In genomic region chr18:9392726-9393125, GRCh38 we compare ENCODE assay signal across 23 cellular contexts. TPM values are rescaled to one million over a fixed set of nuclear protein-coding genes. Genes with fewer than 3 reads are reported as not detected.
A peak's percentile ranks its signal among the peaks of the same experiment; 100 is the strongest.
DNase-seq lines count a peak whose midpoint lies in the region; ATAC-seq, FAIRE-seq and TF ChIP-seq lines count a peak whose summit lies in the region.
"Had no signal": no experiment of that assay in that cellular context is flagged by ENCODE, and none has a peak within 500 bp of the region (broad histone marks: within the 10 kb centered on the region; RNA-seq: fewer than 3 reads in every experiment).

No MANE protein-coding gene starts in this region.

- H3K36me3 Mint-ChIP-seq in GM23338 (ENCODE audit: low read depth) (peaks cover 25% of the 10 kb centered on the region), chondrocyte (ENCODE audit: low read depth) (peaks cover 36% of the 10 kb centered on the region)
- H3K36me3 Mint-ChIP-seq in effector memory CD8-positive, alpha-beta T cell (ENCODE audit: insufficient read depth) = peaks cover 7% of the 10 kb centered on the region

- H3K36me3 ChIP-seq in GM23338 (ENCODE audit: insufficient read depth) = no peaks in the 10 kb centered on the region
- no peaks in the 10 kb centered on the region for H3K36me3 ChIP-seq in OCI-LY7 (ENCODE audit: insufficient read depth, low read length)
- peaks cover 0 to 1% of the 10 kb centered on the region in 2 experiments for H3K36me3 ChIP-seq in keratinocyte (ENCODE audit: control insufficient read depth in 2 of 2, extremely low read depth in 1 of 2, insufficient read depth in 2 of 2, low read length in 2 of 2)
- H3K36me3 ChIP-seq in body of pancreas (replicated peaks in 1 of 2; ENCODE audit: insufficient read depth in 1 of 2, low read depth in 2 of 2) = no peaks in the 10 kb centered on the region
- H3K36me3 ChIP-seq: adrenal gland, SJCRH30 had no signal

- intact Hi-C loops in OCI-LY7 (cut with micrococcal nuclease; ENCODE audit: unreplicated experiment) = no loop called here
- intact Hi-C loops in body of pancreas (cut with DNase I) = no loop called here

- H3K4me1 Mint-ChIP-seq in GM23338 (no peaks in the 10 kb centered on the region), chondrocyte (ENCODE audit: low read depth) (no peaks in the 10 kb centered on the region)
- H3K4me1 Mint-ChIP-seq in effector memory CD8-positive, alpha-beta T cell (ENCODE audit: low read depth in 2 of 2) = no peaks in the 10 kb centered on the region
- H3K4me1 Mint-ChIP-seq: nephron had no signal

- TF ChIP-seq CTCF in GM23338 (conservative IDR thresholded peaks at IDR 0.05; ENCODE audit: low read depth in 2 of 2) (peak; percentile 26 to 48; a peak in 3 of 4 replicates), OCI-LY7 (conservative IDR thresholded peaks at IDR 0.05; ENCODE audit: low read length) (no peak; the same call in 1 of the 2 replicates), chondrocyte (IDR thresholded peaks at IDR 0.05) (peak; percentile 8), keratinocyte (optimal IDR thresholded peaks at IDR 0.05 in 1 of 3, IDR thresholded peaks at IDR 0.05 in 1 of 3, conservative IDR thresholded peaks at IDR 0.05 in 1 of 3; ENCODE audit: extremely low read depth in 1 of 3, insufficient read depth in 2 of 3, low read length in 3 of 3) (peak in 2 of 3 experiments; percentile 14 to 34), body of pancreas (IDR thresholded peaks at IDR 0.05) (no peak)

- H2AFZ ChIP-seq in GM23338 = no peak overlapping the region
- no peak overlapping the region for H2AFZ ChIP-seq in OCI-LY7 (ENCODE audit: low read length)
- H2AFZ ChIP-seq in keratinocyte (ENCODE audit: control insufficient read depth, low read length) = no peak overlapping the region

- H3K9me1 ChIP-seq in keratinocyte (ENCODE audit: control insufficient read depth, extremely low read depth, insufficient read depth, low read length) = no peaks in the 10 kb centered on the region

- no peaks in the 10 kb centered on the region for H3F3A ChIP-seq in GM23338 (replicated peaks; ENCODE audit: low read depth)

- H3K27ac ChIP-seq in GM23338 (ENCODE audit: low read depth) = no peak overlapping the region
- H3K27ac ChIP-seq in OCI-LY7 (ENCODE audit: low read depth, low read length, poor library complexity, severe bottlenecking) = no peak overlapping the region
- H3K27ac ChIP-seq in keratinocyte (ENCODE audit: control insufficient read depth, insufficient read depth, low read length) = no peak overlapping the region
- H3K27ac ChIP-seq in body of pancreas = no peak overlapping the region
- H3K27ac ChIP-seq: adrenal gland, esophagus squamous epithelium, left ventricle myocardium inferior, SJCRH30 had no signal

- H3K4me2 ChIP-seq in GM23338 = no peak overlapping the region
- H3K4me2 ChIP-seq in OCI-LY7 (ENCODE audit: low read length) = no peak overlapping the region
- no peak overlapping the region for H3K4me2 ChIP-seq in keratinocyte (ENCODE audit: control insufficient read depth, extremely low read depth, insufficient read depth, low read depth, low read length)

- H3K9me2 ChIP-seq in GM23338 (ENCODE audit: insufficient read depth) (no peaks in the 10 kb centered on the region; the same call in 1 of the 2 replicates), OCI-LY7 (ENCODE audit: insufficient read depth, low read length) (no peaks in the 10 kb centered on the region)

- H3K9me3 ChIP-seq in OCI-LY7 (ENCODE audit: low read length) = no peaks in the 10 kb centered on the region
- no peaks in the 10 kb centered on the region for H3K9me3 ChIP-seq in keratinocyte (ENCODE audit: control insufficient read depth, low read depth, low read length)
- H3K9me3 ChIP-seq in body of pancreas = no peaks in the 10 kb centered on the region
- H3K9me3 ChIP-seq: adrenal gland, SJCRH30 had no signal

- no peak for FAIRE-seq in keratinocyte (lab: Jason Lieb, UNC)
- FAIRE-seq: GM12878 had no signal

- no peak overlapping the region for H3K4me3 ChIP-seq in GM23338
- H3K4me3 ChIP-seq in OCI-LY7 (ENCODE audit: low read depth, low read length, poor library complexity, severe bottlenecking) = no peak overlapping the region
- no peak overlapping the region for H3K4me3 ChIP-seq in keratinocyte (ENCODE audit: control insufficient read depth in 2 of 3, extremely low read depth in 1 of 3, insufficient read depth in 2 of 3, low read depth in 1 of 3, low read length in 3 of 3)
- H3K4me3 ChIP-seq in body of pancreas = no peak overlapping the region
- H3K4me3 ChIP-seq: adrenal gland, esophagus squamous epithelium, GM12878, left ventricle myocardium inferior, MG63, SJCRH30 had no signal

- H3K4me3 Mint-ChIP-seq in GM23338 (no peak overlapping the region), chondrocyte (ENCODE audit: unreplicated experiment) (no peak overlapping the region)
- no peak overlapping the region for H3K4me3 Mint-ChIP-seq in effector memory CD8-positive, alpha-beta T cell
- H3K4me3 Mint-ChIP-seq: activated B cell treated with CpG ODN at 0.5 μM for 24 hours; CD4-positive, alpha-beta T cell; nephron had no signal

- no peak for DNase-seq in GM23338 (ENCODE audit: low spot score)
- peak; percentile 5 for DNase-seq in OCI-LY7 (ENCODE audit: low spot score)
- no peak for DNase-seq in chondrocyte (ENCODE audit: low spot score)
- no peak for DNase-seq in keratinocyte (ENCODE audit: low read depth, low spot score)
- no peak for DNase-seq in stimulated activated naive CD4-positive, alpha-beta T cell treated with Interleukin-2 at 50 U/mL for 16 hours (lab: John Stamatoyannopoulos, UW)
- DNase-seq in effector memory CD8-positive, alpha-beta T cell = no peak
- DNase-seq in body of pancreas = no peak
- DNase-seq: activated B cell treated with CpG ODN at 0.5 μM for 24 hours; activated CD4-positive, alpha-beta T cell treated with anti-CD3 and anti-CD28 coated beads, Interleukin-2, amount 50 U/mL, for 48 hours; activated gamma-delta T cell; adrenal gland; CD4-positive, alpha-beta T cell; esophagus squamous epithelium; left ventricle myocardium inferior; MG63; NCI-H1436; NCI-H2171 treated with DMSO at 0.1 percent for 48 hours; NCI-H526; posterior cingulate gyrus; SJCRH30; T-helper 2 cell had no signal

- H3K9ac ChIP-seq in keratinocyte (ENCODE audit: control insufficient read depth, extremely low read depth, insufficient read depth, low read length) = no peak overlapping the region

- no peaks in the 10 kb centered on the region for H3K4me1 ChIP-seq in GM23338 (ENCODE audit: insufficient read depth)
- no peaks in the 10 kb centered on the region for H3K4me1 ChIP-seq in OCI-LY7 (ENCODE audit: insufficient read depth, low read length, poor library complexity, severe bottlenecking)
- H3K4me1 ChIP-seq in keratinocyte (ENCODE audit: control insufficient read depth, extremely low read depth, insufficient read depth, low read length) = no peaks in the 10 kb centered on the region
- no peaks in the 10 kb centered on the region for H3K4me1 ChIP-seq in body of pancreas
- H3K4me1 ChIP-seq: adrenal gland, esophagus squamous epithelium, left ventricle myocardium inferior, SJCRH30 had no signal

- H3K9me3 Mint-ChIP-seq in GM23338 (peaks cover 10% of the 10 kb centered on the region), chondrocyte (ENCODE audit: low read depth) (peaks cover 15% of the 10 kb centered on the region)
- H3K9me3 Mint-ChIP-seq in effector memory CD8-positive, alpha-beta T cell = peaks cover 0 to 5% of the 10 kb centered on the region in 2 donors

- H3K79me2 ChIP-seq in GM23338 (replicated peaks; ENCODE audit: insufficient read depth) (no peaks in the 10 kb centered on the region), OCI-LY7 (ENCODE audit: insufficient read depth, low read depth, low read length) (no peaks in the 10 kb centered on the region), keratinocyte (ENCODE audit: control insufficient read depth, insufficient read depth, low read length) (no peaks in the 10 kb centered on the region)

- no peaks in the 10 kb centered on the region for H3K27me3 Mint-ChIP-seq in GM23338 (ENCODE audit: insufficient read depth, low read depth, poor library complexity)
- no peaks in the 10 kb centered on the region for H3K27me3 Mint-ChIP-seq in chondrocyte (ENCODE audit: low read depth)
- H3K27me3 Mint-ChIP-seq in effector memory CD8-positive, alpha-beta T cell = no peaks in the 10 kb centered on the region
- H3K27me3 Mint-ChIP-seq: activated B cell treated with CpG ODN at 0.5 μM for 24 hours; CD4-positive, alpha-beta T cell had no signal

- no TSS peak for BruUV-seq in OCI-LY7 (replicated peaks; lab: Mats Ljungman, UMichigan)

- ATAC-seq in GM23338 = 0 out of 3 replicates have a peak, but pooled peaks have one; percentile 30
- ATAC-seq in effector memory CD8-positive, alpha-beta T cell (replicated peaks) = no peak
- no peak for ATAC-seq in body of pancreas
- ATAC-seq: GM12878 had no signal

- 93 to 94% methylated on average over 3 of the region's 3 CpGs for WGBS in body of pancreas, 2 donors

- no peaks in the 10 kb centered on the region for H4K20me1 ChIP-seq in GM23338 (replicated peaks; ENCODE audit: insufficient read depth)
- H4K20me1 ChIP-seq in OCI-LY7 (ENCODE audit: insufficient read depth, low read length) = no peaks in the 10 kb centered on the region
- H4K20me1 ChIP-seq in keratinocyte (ENCODE audit: control insufficient read depth, extremely low read depth, insufficient read depth, low read length) = no peaks in the 10 kb centered on the region

- H3K27ac Mint-ChIP-seq in GM23338 = no peak overlapping the region
- no peak overlapping the region for H3K27ac Mint-ChIP-seq in chondrocyte (ENCODE audit: unreplicated experiment)
- H3K27ac Mint-ChIP-seq in effector memory CD8-positive, alpha-beta T cell = no peak overlapping the region
- H3K27ac Mint-ChIP-seq: activated B cell treated with CpG ODN at 0.5 μM for 24 hours; CD4-positive, alpha-beta T cell; nephron had no signal

- H3K27me3 ChIP-seq in GM23338 (ENCODE audit: insufficient read depth) = no peaks in the 10 kb centered on the region
- no peaks in the 10 kb centered on the region for H3K27me3 ChIP-seq in keratinocyte (ENCODE audit: control insufficient read depth, extremely low read depth, insufficient read depth, low read length)
- no peaks in the 10 kb centered on the region for H3K27me3 ChIP-seq in body of pancreas
- H3K27me3 ChIP-seq: adrenal gland, esophagus squamous epithelium, MG63, SJCRH30 had no signal

- POLR2A ChIA-PET in OCI-LY7 (lab: Charles Lee) = interaction anchor here (0.6 to 1.9 kb wide), 3 partner anchors 17 to 351 kb away, joined by 3 to 7 read pairs (median 3); no protein-coding TSS in a partner anchor

- CTCF ChIA-PET in OCI-LY7 (lab: Charles Lee; ENCODE audit: unreplicated experiment) = no interaction called here

- no peak for TF ChIP-seq POLR2A in body of pancreas (IDR thresholded peaks at IDR 0.05)

- dilution Hi-C loops in keratinocyte (cut with MboI; ENCODE audit: extremely low pct_ligation_motif_present, low sequenced_read_pairs) = no loop called here

RNA-seq across cellular contexts. Expression of gene TWSG1, which starts 58.2 kb away (rescaled TPM):
- total RNA-seq in GM23338 (2014; rRNA removed; shearing (Covaris generic)) = 29.0 and 29.1 TPM in 2 replicates
- 10.2 and 11.5 TPM in 2 replicates for polyA plus RNA-seq in GM23338 (2016; fragmentation: Nextera tagmentation; extraction: Ambion mirVana)
- total RNA-seq in OCI-LY7 (2014; rRNA removed; shearing (Covaris generic)) = 7.4 and 7.5 TPM in 2 replicates
- total RNA-seq in OCI-LY7 (2022) = 10.9 and 11.6 TPM in 2 replicates
- total RNA-seq in chondrocyte = 79.7 to 99.5 TPM (median 90.5 TPM) in 3 replicates
- polyA plus RNA-seq in keratinocyte = 34.2 to 46.9 TPM (median 44.0 TPM) in 3 replicates
- polyA plus RNA-seq in keratinocyte (2011; ENCODE audit: low read depth) = 6.7 TPM
- polyA plus RNA-seq in keratinocyte (2011; cell fraction: cytosol; rRNA removed) = 20.8 and 34.8 TPM in 2 replicates
- polyA plus RNA-seq in keratinocyte (2011; cell fraction: nucleus; rRNA removed) = 32.5 and 32.8 TPM in 2 replicates
- polyA plus RNA-seq in keratinocyte (2012; ENCODE audit: low replicate concordance) = 14.2 and 32.3 TPM in 2 replicates
- polyA minus RNA-seq in keratinocyte = 36.6 to 71.9 TPM (median 55.0 TPM) in 3 replicates
- polyA minus RNA-seq in keratinocyte (2011; cell fraction: cytosol; rRNA and poly(A)+ RNA removed) = 24.6 TPM
- 22.9 and 52.5 TPM in 2 replicates for polyA minus RNA-seq in keratinocyte (2011; cell fraction: nucleus; rRNA and poly(A)+ RNA removed)
- 10 to 100 TPM in 1 of 2 donors, 1 to 10 TPM in 1; 9.2 to 11.4 TPM for total RNA-seq in body of pancreas

Comparison
In these comparisons a context has a peak if more than half of its experiments do, and no peak if none do; other contexts are left out.
1. CTCF ChIP-seq: peak in GM23338 (2 of 2), chondrocyte (single experiment) and keratinocyte (2 of 3); none in OCI-LY7 (single experiment) and body of pancreas (0 of 7).